Comparison of ENCODE assay signal across 16 cellular contexts in genomic region chr17:975321-975982, GRCh38. TPM values are rescaled to one million over a fixed set of nuclear protein-coding genes. Genes with fewer than 3 reads are reported as not detected.
DNase-seq lines count a peak whose midpoint lies in the region; ATAC-seq and TF ChIP-seq lines count a peak whose summit lies in the region.
"Had no signal": no experiment of that assay in that cellular context is flagged by ENCODE, and none has a peak within 500 bp of the region (broad histone marks: within the 10 kb centered on the region; RNA-seq: fewer than 3 reads in every experiment).

No MANE protein-coding gene starts in this region.

- no peak for TF ChIP-seq CTCF in fibroblast of mammary gland (conservative IDR thresholded peaks at IDR 0.05; ENCODE audit: control insufficient read depth, insufficient read depth, low read depth, low read length)
- TF ChIP-seq CTCF in neural progenitor cell (IDR thresholded peaks at IDR 0.05) = no peak
- no peak for TF ChIP-seq CTCF in suprapubic skin (IDR thresholded peaks at IDR 0.05)

- H3K27me3 Mint-ChIP-seq in neural progenitor cell (ENCODE audit: insufficient read depth, low read depth) = peaks cover 11% of the 10 kb centered on the region

- H3K4me1 Mint-ChIP-seq in neural progenitor cell = peaks cover 51% of the 10 kb centered on the region

- no peak overlapping the region for H3K4me2 ChIP-seq in neural progenitor cell

- H3K4me1 ChIP-seq in neural progenitor cell = peaks cover 18% of the 10 kb centered on the region
- H3K4me1 ChIP-seq in suprapubic skin = peaks cover 49% of the 10 kb centered on the region

- H3K9me3 Mint-ChIP-seq in neural progenitor cell = peaks cover 2% of the 10 kb centered on the region
- H3K9me3 Mint-ChIP-seq: natural killer cell had no signal

- ATAC-seq in HG03097 (IDR thresholded peaks at IDR 0.05; ENCODE audit: low FRiP score, unreplicated experiment) (no peak), HG03469 (IDR thresholded peaks at IDR 0.05; ENCODE audit: unreplicated experiment) (no peak)
- ATAC-seq: natural killer cell had no signal

- H3K27ac ChIP-seq in neural progenitor cell (no peak overlapping the region), suprapubic skin (no peak overlapping the region)
- H3K27ac ChIP-seq: ascending aorta, C4-2B had no signal

- DNase-seq in AG20443 (ENCODE audit: low spot score) (peak; percentile 40), MG63 (no peak), fibroblast of mammary gland (ENCODE audit: low read depth) (peak; percentile 79), neural progenitor cell (ENCODE audit: low spot score) (no peak), suprapubic skin (ENCODE audit: low spot score in 2 of 2) (no peak), NCI-H1694 treated with DMSO at 0.1 percent for 48 hours (lab: John Stamatoyannopoulos, UW) (no peak)
- DNase-seq: activated T-cell treated with anti-CD3 and anti-CD28 coated beads for 4 hours, GF-D8, natural killer cell, NCI-H510A treated with DMSO at 0.1 percent for 48 hours, uterus had no signal

- no peak overlapping the region for H2AFZ ChIP-seq in neural progenitor cell (replicated peaks)

- no peak for TF ChIP-seq POLR2A in suprapubic skin (IDR thresholded peaks at IDR 0.05)

- no peak overlapping the region for H3K9ac ChIP-seq in neural progenitor cell

- H3K79me2 ChIP-seq in neural progenitor cell (ENCODE audit: low read depth) = peaks cover 84% of the 10 kb centered on the region

- H3K36me3 ChIP-seq in MG63 = peaks cover 26% of the 10 kb centered on the region
- no peaks in the 10 kb centered on the region for H3K36me3 ChIP-seq in neural progenitor cell
- no peaks in the 10 kb centered on the region for H3K36me3 ChIP-seq in suprapubic skin
- H3K36me3 ChIP-seq: ascending aorta, uterus had no signal

- H3K27ac Mint-ChIP-seq in neural progenitor cell = peak overlapping the region; percentile 24
- H3K27ac Mint-ChIP-seq: natural killer cell had no signal

- no peaks in the 10 kb centered on the region for H3K9me3 ChIP-seq in MG63
- no peaks in the 10 kb centered on the region for H3K9me3 ChIP-seq in neural progenitor cell (ENCODE audit: low read depth)
- H3K9me3 ChIP-seq in suprapubic skin = no peaks in the 10 kb centered on the region
- H3K9me3 ChIP-seq: ascending aorta, uterus had no signal

- TF ChIP-seq EP300 in suprapubic skin (IDR thresholded peaks at IDR 0.05) = no peak

- peaks cover 21% of the 10 kb centered on the region for H3F3A ChIP-seq in neural progenitor cell (ENCODE audit: low read depth)

- H4K20me1 ChIP-seq in neural progenitor cell (ENCODE audit: low read depth) = peaks cover 64% of the 10 kb centered on the region

- peaks cover 20% of the 10 kb centered on the region for H3K36me3 Mint-ChIP-seq in neural progenitor cell
- H3K36me3 Mint-ChIP-seq: natural killer cell had no signal

- H3K27me3 ChIP-seq in MG63 (no peaks in the 10 kb centered on the region), neural progenitor cell (no peaks in the 10 kb centered on the region), suprapubic skin (no peaks in the 10 kb centered on the region)
- H3K27me3 ChIP-seq: uterus had no signal

- WGBS in suprapubic skin = 50% methylated on average over 5 of the region's 5 CpGs

- H3K4me3 Mint-ChIP-seq in neural progenitor cell = peak overlapping the region; percentile 48
- H3K4me3 Mint-ChIP-seq: natural killer cell had no signal

- H3K4me3 ChIP-seq in MG63 (peak overlapping the region; percentile 27), fibroblast of mammary gland (ENCODE audit: control insufficient read depth, low read depth, low read length) (no peak overlapping the region), neural progenitor cell (no peak overlapping the region), suprapubic skin (no peak overlapping the region)
- H3K4me3 ChIP-seq: ascending aorta, skin epidermis, uterus had no signal

RNA-seq across cellular contexts. Expression of gene NXN, which starts 4.1 kb away (rescaled TPM):
- 95.7 and 100 TPM in 2 replicates for total RNA-seq in MG63 (2014; rRNA removed; shearing (Covaris generic); ENCODE audit: low replicate concordance)
- total RNA-seq in neural progenitor cell (ENCODE audit: low replicate concordance) (35.9 and 69.4 TPM in 2 replicates), suprapubic skin (10 to 100 TPM; 18.9 to 47.2 (median 33.4) TPM)

RNA-seq across cellular contexts. Expression of gene TIMM22, which starts 21.5 kb away (rescaled TPM):
- total RNA-seq in MG63 (2014; rRNA removed; shearing (Covaris generic); ENCODE audit: low replicate concordance) = 16.0 and 22.8 TPM in 2 replicates
- total RNA-seq in neural progenitor cell (ENCODE audit: low replicate concordance) (11.7 and 15.7 TPM in 2 replicates), suprapubic skin (10 to 100 TPM; 11.6 to 12.9 (median 12.6) TPM)

Comparison
In these comparisons a context has a peak if more than half of its experiments do, and no peak if none do; other contexts are left out.
1. DNase-seq: peak in AG20443 (single experiment) and fibroblast of mammary gland (single experiment); none in MG63 (single experiment), neural progenitor cell (single experiment), suprapubic skin (0 of 2) and NCI-H1694 treated with DMSO at 0.1 percent for 48 hours (single experiment).